Comparison of ENCODE assay signal across 14 cellular contexts in the genomic region with DNA sequence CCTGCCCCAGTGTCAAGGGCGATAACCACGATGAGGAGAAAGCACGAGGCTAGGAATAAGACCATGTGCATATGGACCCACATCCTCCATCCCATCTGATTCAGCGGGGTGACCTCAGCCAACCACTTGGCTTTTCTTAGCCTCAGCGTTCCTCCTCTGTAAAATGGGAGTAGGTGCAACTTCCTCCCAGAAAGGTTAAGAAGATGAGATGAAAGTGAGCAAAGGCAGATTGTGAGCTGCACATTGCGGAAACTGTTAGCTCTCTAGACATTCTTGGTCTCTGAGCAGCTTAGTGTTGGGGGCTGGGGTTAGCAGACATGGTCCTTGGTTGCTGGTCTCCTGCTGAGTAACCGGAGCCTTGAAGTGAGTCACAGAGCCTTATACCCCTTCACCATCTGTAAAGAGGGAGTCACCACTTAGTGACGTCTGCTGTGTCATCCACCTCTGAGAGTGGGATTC.
A peak's percentile ranks its signal among the peaks of the same experiment; 100 is the strongest.
DNase-seq lines count a peak whose midpoint lies in the region; ATAC-seq and TF ChIP-seq lines count a peak whose summit lies in the region.
"Had no signal": no experiment of that assay in that cellular context is flagged by ENCODE, and none has a peak within 500 bp of the region (broad histone marks: within the 10 kb centered on the region; RNA-seq: fewer than 3 reads in every experiment).

No MANE protein-coding gene starts in this region.

- CTCF ChIA-PET in AG04450 (lab: Charles Lee) = interaction anchor here (1.2 kb wide), 1 partner anchor 64 kb away, joined by 5 read pairs; no protein-coding TSS in a partner anchor

- ATAC-seq in Right ventricle myocardium superior (ENCODE audit: poor library complexity) (no peak), HG03139 (IDR thresholded peaks at IDR 0.05; ENCODE audit: unreplicated experiment) (no peak), HG02885 (IDR thresholded peaks at IDR 0.05; ENCODE audit: poor library complexity, unreplicated experiment) (no peak)

- H3K27ac ChIP-seq in AG04450 (ENCODE audit: low read depth, low read length) (peak overlapping the region; percentile 65), tibial artery (no peak overlapping the region)
- H3K27ac ChIP-seq: C4-2B, parathyroid adenoma had no signal

- POLR2A ChIA-PET in AG04450 (lab: Yijun Ruan, JAX) = no interaction called here

- peak; percentile 83 for DNase-seq in AG04450 (ENCODE audit: low read depth, low spot score)
- peak; percentile 58 for DNase-seq in GM04504 (ENCODE audit: low read depth)
- DNase-seq in astrocyte of the spinal cord (ENCODE audit: low read depth, low spot score) = peak; percentile 96
- DNase-seq in kidney tubule cell (ENCODE audit: low spot score) = peak; percentile 73
- no peak for DNase-seq in tibial artery
- DNase-seq in Right ventricle myocardium superior = no peak
- DNase-seq: activated B cell treated with CpG ODN at 0.5 μM for 24 hours, H7, NCI-H1092 treated with DMSO at 0.1 percent for 48 hours, OCI-M1 had no signal

- H3K36me3 ChIP-seq in tibial artery = no peaks in the 10 kb centered on the region

- no peak for TF ChIP-seq CTCF in AG04450 (IDR thresholded peaks at IDR 0.05; ENCODE audit: low read depth, low read length)
- no peak for TF ChIP-seq CTCF in astrocyte of the spinal cord (IDR thresholded peaks at IDR 0.05; ENCODE audit: low read depth, low read length)
- TF ChIP-seq CTCF in tibial artery (IDR thresholded peaks at IDR 0.05) = no peak

- H3K27me3 ChIP-seq in AG04450 (ENCODE audit: control insufficient read depth, insufficient read depth, low read length) (no peaks in the 10 kb centered on the region), tibial artery (no peaks in the 10 kb centered on the region)

- intact Hi-C loops in tibial artery (cut with DNase I; ENCODE audit: low total_unique reads) (no loop called here), Right ventricle myocardium superior (cut with DNase I) (no loop called here)

- in situ Hi-C loops in astrocyte of the spinal cord (cut with HindIII; ENCODE audit: low sequenced_read_pairs) = no loop called here

- H3K4me3 ChIP-seq in AG04450 (ENCODE audit: low read depth, low read length) (no peak overlapping the region), astrocyte of the spinal cord (ENCODE audit: low read depth, low read length) (no peak overlapping the region), tibial artery (no peak overlapping the region)

- H3K4me1 ChIP-seq in tibial artery = peaks cover 0 to 13% (median 0%) of the 10 kb centered on the region in 4 donors
- H3K4me1 ChIP-seq: parathyroid adenoma had no signal

- H3K9me3 ChIP-seq in AG04450 (ENCODE audit: control insufficient read depth, insufficient read depth, low read length) = no peaks in the 10 kb centered on the region
- no peaks in the 10 kb centered on the region for H3K9me3 ChIP-seq in tibial artery

Comparison
In these comparisons a context has a peak if more than half of its experiments do, and no peak if none do; other contexts are left out.
1. DNase-seq: peak in AG04450 (single experiment), GM04504 (single experiment), astrocyte of the spinal cord (single experiment) and kidney tubule cell (single experiment); none in tibial artery (0 of 2) and Right ventricle myocardium superior (single experiment).